Comparison of ENCODE assay signal across 1 cellular context in genomic region chr11:67428052-67429001, GRCh38.
TF ChIP-seq lines count a peak whose summit lies in the region.

Gene RPS6KB2, plus strand, starts transcription at chr11:67428494. Its CDS starts 52 bp downstream, at chr11:67428546.

TF ChIP-seq in K562, 482 proteins besides CTCF, POLR2A, EP300 and RAD21 (continued from another document and continues in another):
- TF ChIP-seq THRB (CRISPR knock-in tag; conservative IDR thresholded peaks at IDR 0.05) (no peak), HNRNPLL (IDR thresholded peaks at IDR 0.05; ENCODE audit: low read depth, low read length, poor library complexity, severe bottlenecking) (peak; percentile 78), ZNF274 (IDR thresholded peaks at IDR 0.05; ENCODE audit: borderline replicate concordance, low read depth, low read length) (no peak), MAX (CRISPR knock-in tag; IDR thresholded peaks at IDR 0.05) (peak; percentile 29), JUND (IDR thresholded peaks at IDR 0.05; ENCODE audit: borderline replicate concordance, low read depth, low read length) (peak; percentile 85), JUND (tag; IDR thresholded peaks at IDR 0.05; ENCODE audit: borderline replicate concordance, low read depth, low read length) (peak; percentile 31; the same call in 1 of the 3 replicates), RFX1 (IDR thresholded peaks at IDR 0.05) (no peak), E2F8 (IDR thresholded peaks at IDR 0.05; ENCODE audit: low read depth, partially characterized antibody) (peak; percentile 91), ZNF778 (CRISPR knock-in tag; IDR thresholded peaks at IDR 0.05) (no peak), KDM4B (IDR thresholded peaks at IDR 0.05; ENCODE audit: borderline replicate concordance in 2 of 2, low read depth in 1 of 2) (0 out of 4 replicates have a peak, but pooled peaks of 1 of the 2 experiments have one; percentile 32), STAT5B (CRISPR knock-in tag; IDR thresholded peaks at IDR 0.05) (no peak), MLLT1 (IDR thresholded peaks at IDR 0.05) (peak; percentile 54 to 90; a peak in 1 of 4 replicates), TEAD2 (tag; IDR thresholded peaks at IDR 0.05) (no peak), POLR2G (IDR thresholded peaks at IDR 0.05; ENCODE audit: low read depth, low read length) (peak; percentile 97), MNT (conservative IDR thresholded peaks at IDR 0.05) (peak; percentile 76 to 91), ZNF282 (CRISPR knock-in tag; IDR thresholded peaks at IDR 0.05) (0 out of 2 replicates have a peak, but pooled peaks have one; percentile 20), HCFC1 (IDR thresholded peaks at IDR 0.05; ENCODE audit: low read depth, low read length) (peak; percentile 98), SMC3 (conservative IDR thresholded peaks at IDR 0.05; ENCODE audit: insufficient read depth, low read depth, low read length) (no peak), ZNF740 (CRISPR knock-in tag; IDR thresholded peaks at IDR 0.05) (peak; percentile 92), ZNF740 (tag; IDR thresholded peaks at IDR 0.05) (peak in 1 of 2 experiments; percentile 87; a peak in 2 of 4 replicates), TBP (optimal IDR thresholded peaks at IDR 0.05; ENCODE audit: low read depth, low read length) (peak; percentile 69), USF1 (CRISPR knock-in tag; IDR thresholded peaks at IDR 0.05) (no peak; the same call in 1 of the 2 replicates), NFIC (IDR thresholded peaks at IDR 0.05) (0 out of 2 replicates have a peak, but pooled peaks have one; percentile 12), THRAP3 (IDR thresholded peaks at IDR 0.05; ENCODE audit: borderline replicate concordance) (no peak), XRCC4 (IDR thresholded peaks at IDR 0.05; ENCODE audit: extremely low read depth, insufficient read depth, insufficient read length) (no peak), HDAC3 (IDR thresholded peaks at IDR 0.05; ENCODE audit: borderline replicate concordance, partially characterized antibody) (no peak), PHF8 (IDR thresholded peaks at IDR 0.05; ENCODE audit: borderline replicate concordance, low read length) (peak; percentile 97), RBFOX2 (IDR thresholded peaks at IDR 0.05; ENCODE audit: low read depth, low read length) (peak; percentile 94), NFE2L1 (tag; IDR thresholded peaks at IDR 0.05; ENCODE audit: borderline replicate concordance, low read depth) (no peak), ARID3B (CRISPR knock-in tag; IDR thresholded peaks at IDR 0.05; ENCODE audit: borderline replicate concordance) (no peak), CHD4 (IDR thresholded peaks at IDR 0.05; ENCODE audit: insufficient read depth, insufficient replicate concordance, low read depth, low read length, poor library complexity, severe bottlenecking) (no peak), ZNF12 (CRISPR knock-in tag; IDR thresholded peaks at IDR 0.05) (no peak), BCLAF1 (IDR thresholded peaks at IDR 0.05; ENCODE audit: borderline replicate concordance in 1 of 2, control insufficient read depth in 1 of 2, low read depth in 2 of 2, low read length in 1 of 2) (no peak), CREB3L1 (IDR thresholded peaks at IDR 0.05; ENCODE audit: borderline replicate concordance, low read depth) (peak; percentile 59; the same call in 1 of the 2 replicates), MEIS2 (IDR thresholded peaks at IDR 0.05; ENCODE audit: partially characterized antibody) (peak; percentile 78), SRF (CRISPR knock-in tag; IDR thresholded peaks at IDR 0.05) (peak in 1 of 2 experiments; percentile 68; a peak in 1 of 4 replicates), LCOR (CRISPR knock-in tag; IDR thresholded peaks at IDR 0.05) (0 out of 2 replicates have a peak, but pooled peaks have one; percentile 74), E2F6 (IDR thresholded peaks at IDR 0.05; ENCODE audit: borderline replicate concordance in 1 of 2, extremely low read depth in 1 of 2, insufficient read depth in 1 of 2, insufficient read length in 1 of 2, low read depth in 1 of 2, low read length in 1 of 2, poor library complexity in 1 of 2, severe bottlenecking in 1 of 2) (peak in 1 of 2 experiments; percentile 4), TEAD1 (CRISPR knock-in tag; IDR thresholded peaks at IDR 0.05) (peak; percentile 16 to 43; a peak in 1 of 4 replicates), CAMTA2 (CRISPR knock-in tag; conservative IDR thresholded peaks at IDR 0.05) (no peak), CC2D1A (IDR thresholded peaks at IDR 0.05) (no peak), MBD2 (IDR thresholded peaks at IDR 0.05; ENCODE audit: borderline replicate concordance, low read depth) (peak; percentile 87), MYC (IDR thresholded peaks at IDR 0.05; ENCODE audit: low read depth, low read length) (peak; percentile 79), MYC (CRISPR knock-in tag; IDR thresholded peaks at IDR 0.05; ENCODE audit: borderline replicate concordance, low read depth) (no peak), HNRNPUL1 (IDR thresholded peaks at IDR 0.05; ENCODE audit: low read length) (no peak), ZNF584 (CRISPR knock-in tag; IDR thresholded peaks at IDR 0.05; ENCODE audit: low read depth) (no peak)
